ENCODE assay signal across 20 cellular contexts in genomic region chr3:135987647-135988046, GRCh38.
"Had no signal": no experiment of that assay in that cellular context is flagged by ENCODE, and none has a peak within 500 bp of the region (broad histone marks: within the 10 kb centered on the region; RNA-seq: fewer than 3 reads in every experiment).

No MANE protein-coding gene starts in this region.

- H3K4me3 ChIP-seq: adrenal gland, ascending aorta, colonic mucosa, dorsolateral prefrontal cortex, gastrocnemius medialis, lung, thoracic aorta had no signal

- H3K36me3 ChIP-seq: adrenal gland, ascending aorta, brain microvascular endothelial cell, colonic mucosa, gastrocnemius medialis, thoracic aorta had no signal

- DNase-seq: activated CD4-positive, alpha-beta T cell treated with anti-CD3 and anti-CD28 coated beads for 36 hours; activated CD4-positive, alpha-beta T cell treated with anti-CD3 and anti-CD28 coated beads, Interleukin-2, amount 50 U/mL, for 4 hours; activated CD8-positive, alpha-beta memory T cell treated with anti-CD3 and anti-CD28 coated beads, Interleukin-2, amount 50 U/mL, for 48 hours; activated naive CD4-positive, alpha-beta T cell; activated T-cell treated with anti-CD3 and anti-CD28 coated beads, Interleukin-2, amount 50 U/mL, for 4 hours; adrenal gland; brain microvascular endothelial cell; colonic mucosa; dorsolateral prefrontal cortex; effector memory CD8-positive, alpha-beta T cell; gastrocnemius medialis; natural killer cell; stimulated activated CD4-positive, alpha-beta T cell treated with anti-CD3 and anti-CD28 coated beads, Interleukin-4, amount 100 ng/mL, for 24 hours; stimulated activated naive CD4-positive, alpha-beta T cell treated with Interleukin-2 at 50 U/mL for 16 hours; T-helper 1 cell had no signal

- H3K4me1 ChIP-seq: colonic mucosa had no signal

- H3K27me3 ChIP-seq: adrenal gland, ascending aorta, brain microvascular endothelial cell, colonic mucosa, dorsolateral prefrontal cortex, gastrocnemius medialis had no signal

- H3K9me3 ChIP-seq: adrenal gland, ascending aorta, colonic mucosa, gastrocnemius medialis, thoracic aorta had no signal

- ATAC-seq: activated CD4-positive, alpha-beta T cell treated with anti-CD3 and anti-CD28 coated beads for 36 hours; activated T-cell treated with anti-CD3 and anti-CD28 coated beads, Interleukin-2, amount 50 U/mL, for 4 hours; effector memory CD8-positive, alpha-beta T cell; esophagus mucosa; gastrocnemius medialis; natural killer cell; WTC11 had no signal

- H3K27ac ChIP-seq: adrenal gland, ascending aorta, brain microvascular endothelial cell, colonic mucosa, dorsolateral prefrontal cortex, gastrocnemius medialis, thoracic aorta had no signal
